Comparison of ENCODE assay signal across 20 cellular contexts in the genomic region with DNA sequence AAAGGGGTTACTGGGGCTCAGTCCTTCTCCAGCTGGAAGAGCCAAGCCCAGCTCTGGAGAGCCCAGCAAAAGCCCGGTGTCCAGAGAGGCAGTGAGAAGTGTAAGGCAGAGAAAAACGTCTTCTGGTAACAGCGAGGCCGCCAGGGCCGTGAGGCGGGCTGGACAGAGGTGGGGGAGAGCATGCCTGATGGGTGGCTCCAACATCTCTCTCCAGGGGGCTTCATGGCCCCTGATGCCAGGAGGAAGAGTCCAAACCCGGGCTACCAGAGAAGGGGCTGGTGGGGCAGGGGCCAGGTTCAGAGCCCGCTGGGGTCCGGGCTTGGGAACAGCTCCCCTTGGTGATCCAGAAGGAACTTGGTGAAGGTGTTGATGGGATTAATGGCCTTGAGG. TPM values are rescaled to one million over a fixed set of nuclear protein-coding genes. Genes with fewer than 3 reads are reported as not detected.
DNase-seq lines count a peak whose midpoint lies in the region; ATAC-seq, FAIRE-seq and TF ChIP-seq lines count a peak whose summit lies in the region.
"Had no signal": no experiment of that assay in that cellular context is flagged by ENCODE, and none has a peak within 500 bp of the region (broad histone marks: within the 10 kb centered on the region; RNA-seq: fewer than 3 reads in every experiment).

No MANE protein-coding gene starts in this region.

- H3K4me3 ChIP-seq in kidney (ENCODE audit: low read length in 2 of 2) (no peak overlapping the region), foreskin fibroblast (ENCODE audit: low read depth in 1 of 2, low read length in 2 of 2) (no peak overlapping the region), Karpas-422 (ENCODE audit: low read length) (no peak overlapping the region)

- H3K27ac Mint-ChIP-seq in activated T-cell treated with anti-CD3 and anti-CD28 coated beads, Interleukin-2, amount 50 U/mL, for 24 hours, result peak overlapping the region; percentile 31
- peak overlapping the region; percentile 33 for H3K27ac Mint-ChIP-seq in activated T-helper 17 cell treated with anti-CD3 and anti-CD28 coated beads, Interleukin-2, amount 50 U/mL, for 72 hours

- no peaks in the 10 kb centered on the region for H3K79me2 ChIP-seq in Karpas-422 (ENCODE audit: low read length)

- H3K9me3 ChIP-seq in kidney (ENCODE audit: control insufficient read depth in 1 of 2, low read length in 2 of 2) (no peaks in the 10 kb centered on the region), Karpas-422 (ENCODE audit: low read length) (no peaks in the 10 kb centered on the region)
- H3K9me3 ChIP-seq: BE2C had no signal

- H3K9me3 Mint-ChIP-seq in activated T-cell treated with anti-CD3 and anti-CD28 coated beads, Interleukin-2, amount 50 U/mL, for 24 hours, result no peaks in the 10 kb centered on the region
- H3K9me3 Mint-ChIP-seq in activated T-helper 17 cell treated with anti-CD3 and anti-CD28 coated beads, Interleukin-2, amount 50 U/mL, for 72 hours, result no peaks in the 10 kb centered on the region
- H3K9me3 Mint-ChIP-seq: CD8-positive, alpha-beta memory T cell; H9 had no signal

- H3K27me3 Mint-ChIP-seq in activated T-cell treated with anti-CD3 and anti-CD28 coated beads, Interleukin-2, amount 50 U/mL, for 24 hours, result no peaks in the 10 kb centered on the region
- H3K27me3 Mint-ChIP-seq in activated T-helper 17 cell treated with anti-CD3 and anti-CD28 coated beads, Interleukin-2, amount 50 U/mL, for 72 hours, result no peaks in the 10 kb centered on the region
- H3K27me3 Mint-ChIP-seq: CD8-positive, alpha-beta memory T cell had no signal

- no peak overlapping the region for H2AFZ ChIP-seq in Karpas-422 (ENCODE audit: low read length)

- ATAC-seq in activated T-helper 17 cell treated with anti-CD3 and anti-CD28 coated beads, Interleukin-2, amount 50 U/mL, for 72 hours (replicated peaks), result no peak

- intact Hi-C loops in kidney (cut with DNase I), result no loop called here

- H3K27me3 ChIP-seq in Karpas-422 (ENCODE audit: low read length), result no peaks in the 10 kb centered on the region
- H3K27me3 ChIP-seq: BE2C had no signal

- H3K4me1 ChIP-seq in kidney (ENCODE audit: control insufficient read depth in 1 of 2, insufficient read depth in 1 of 2, low read depth in 1 of 2, low read length in 2 of 2) (peaks cover 0 to 22% of the 10 kb centered on the region in 2 donors), Karpas-422 (ENCODE audit: low read length) (peaks cover 8% of the 10 kb centered on the region)
- H3K4me1 ChIP-seq: BE2C had no signal

- no peak overlapping the region for H3K4me2 ChIP-seq in Karpas-422 (ENCODE audit: low read depth, low read length, poor library complexity, severe bottlenecking)

- H3K9ac ChIP-seq in kidney (ENCODE audit: low read length in 2 of 2) (no peak overlapping the region), Karpas-422 (ENCODE audit: low read length) (no peak overlapping the region)

- H3K36me3 Mint-ChIP-seq in activated T-cell treated with anti-CD3 and anti-CD28 coated beads, Interleukin-2, amount 50 U/mL, for 24 hours (ENCODE audit: low read depth), result peaks cover 78% of the 10 kb centered on the region
- peaks cover 56% of the 10 kb centered on the region for H3K36me3 Mint-ChIP-seq in activated T-helper 17 cell treated with anti-CD3 and anti-CD28 coated beads, Interleukin-2, amount 50 U/mL, for 72 hours (ENCODE audit: low read depth)

- H3K36me3 ChIP-seq in kidney (ENCODE audit: control insufficient read depth in 1 of 2, insufficient read depth in 2 of 2, low read length in 2 of 2), result peaks cover 14 to 28% of the 10 kb centered on the region in 2 donors
- H3K36me3 ChIP-seq in Karpas-422 (ENCODE audit: insufficient read depth, low read length), result no peaks in the 10 kb centered on the region
- H3K36me3 ChIP-seq: BE2C had no signal

- no peak for DNase-seq in activated T-cell treated with anti-CD3 and anti-CD28 coated beads, Interleukin-2, amount 50 U/mL, for 24 hours
- no peak for DNase-seq in activated T-cell treated with anti-CD3 and anti-CD28 coated beads for 4 hours
- DNase-seq in kidney, result peak; percentile 51
- DNase-seq in substantia nigra (lab: John Stamatoyannopoulos, UW), result no peak
- DNase-seq in foreskin fibroblast, result no peak
- no peak for DNase-seq in Karpas-422
- no peak for DNase-seq in cortex of kidney (lab: John Stamatoyannopoulos, UW)
- DNase-seq: BE2C; CD8-positive, alpha-beta memory T cell; DMS79; H9; KBM-7; NCI-H1436 treated with DMSO at 0.1 percent for 48 hours; NCI-H2029 treated with DMSO at 0.1 percent for 48 hours; NCI-H2171 treated with DMSO at 0.1 percent for 48 hours; NCI-H446 treated with DMSO at 0.1 percent for 48 hours; NK-92 treated with Interleukin-12 subunit alpha and Interleukin-12 subunit beta, amount 100 ng/mL, for 24 hours had no signal

- no peak overlapping the region for H3K4me3 Mint-ChIP-seq in activated T-cell treated with anti-CD3 and anti-CD28 coated beads, Interleukin-2, amount 50 U/mL, for 24 hours
- H3K4me3 Mint-ChIP-seq in activated T-helper 17 cell treated with anti-CD3 and anti-CD28 coated beads, Interleukin-2, amount 50 U/mL, for 72 hours, result no peak overlapping the region
- H3K4me3 Mint-ChIP-seq: H9 had no signal

- TF ChIP-seq CTCF in kidney (IDR thresholded peaks at IDR 0.05; ENCODE audit: borderline replicate concordance, extremely low read depth, insufficient read depth) (no peak), foreskin fibroblast (IDR thresholded peaks at IDR 0.05; ENCODE audit: low read depth, low read length) (no peak)

- no peak overlapping the region for H3K27ac ChIP-seq in kidney (ENCODE audit: low read depth in 2 of 2, low read length in 2 of 2)
- H3K27ac ChIP-seq in substantia nigra (ENCODE audit: low read depth, low read length, poor library complexity, severe bottlenecking), result peak overlapping the region; percentile 64
- H3K27ac ChIP-seq in Karpas-422 (ENCODE audit: low read length), result no peak overlapping the region

- H4K20me1 ChIP-seq in Karpas-422 (ENCODE audit: insufficient read depth, low read depth, low read length), result no peaks in the 10 kb centered on the region

- H3K9me2 ChIP-seq in Karpas-422 (replicated peaks; ENCODE audit: insufficient read depth, low read length), result no peaks in the 10 kb centered on the region

- FAIRE-seq in kidney (lab: Jason Lieb, UNC), result no peak
- FAIRE-seq: D721Med, GM19239 had no signal

- H3K4me1 Mint-ChIP-seq in activated T-cell treated with anti-CD3 and anti-CD28 coated beads, Interleukin-2, amount 50 U/mL, for 24 hours (ENCODE audit: low read depth), result peaks cover 38% of the 10 kb centered on the region
- peaks cover 7% of the 10 kb centered on the region for H3K4me1 Mint-ChIP-seq in activated T-helper 17 cell treated with anti-CD3 and anti-CD28 coated beads, Interleukin-2, amount 50 U/mL, for 72 hours

RNA-seq across cellular contexts. Expression of gene ARHGAP1, which starts 21.7 kb away (rescaled TPM):
- 10 to 100 TPM; 43.5 to 49.6 TPM for total RNA-seq in activated T-helper 17 cell treated with anti-CD3 and anti-CD28 coated beads, Interleukin-2, amount 50 U/mL, for 72 hours
- 137 TPM for total RNA-seq in kidney
- polyA plus RNA-seq in kidney (ENCODE audit: insufficient read depth, low read depth, low replicate concordance), result 35.5 TPM
- 13.6 and 23.4 TPM in 2 replicates for total RNA-seq in Karpas-422 (2014; rRNA removed; shearing (Covaris generic); ENCODE audit: low replicate concordance)

RNA-seq across cellular contexts. Expression of gene ZNF408, which starts 22.1 kb away (rescaled TPM):
- 10 to 100 TPM; 10.5 to 15.1 TPM for total RNA-seq in activated T-helper 17 cell treated with anti-CD3 and anti-CD28 coated beads, Interleukin-2, amount 50 U/mL, for 72 hours
- total RNA-seq in kidney, result 9.7 TPM
- polyA plus RNA-seq in kidney (ENCODE audit: insufficient read depth, low read depth, low replicate concordance), result 7.8 TPM
- total RNA-seq in Karpas-422 (2014; rRNA removed; shearing (Covaris generic); ENCODE audit: low replicate concordance), result 5.1 and 7.4 TPM in 2 replicates

RNA-seq across cellular contexts. Expression of gene F2, which starts 40.3 kb away (rescaled TPM):
- total RNA-seq in activated T-helper 17 cell treated with anti-CD3 and anti-CD28 coated beads, Interleukin-2, amount 50 U/mL, for 72 hours, result not detected
- total RNA-seq in kidney, result not detected
- polyA plus RNA-seq in kidney (ENCODE audit: insufficient read depth, low read depth, low replicate concordance), result not detected
- not detected in 2 replicates for total RNA-seq in Karpas-422 (2014; rRNA removed; shearing (Covaris generic); ENCODE audit: low replicate concordance)
- total RNA-seq: CD8-positive, alpha-beta memory T cell; H9 had no signal
- polyA plus RNA-seq: CD8-positive, alpha-beta memory T cell had no signal
